37 cellular contexts compared by ENCODE assay signal in the genomic region with DNA sequence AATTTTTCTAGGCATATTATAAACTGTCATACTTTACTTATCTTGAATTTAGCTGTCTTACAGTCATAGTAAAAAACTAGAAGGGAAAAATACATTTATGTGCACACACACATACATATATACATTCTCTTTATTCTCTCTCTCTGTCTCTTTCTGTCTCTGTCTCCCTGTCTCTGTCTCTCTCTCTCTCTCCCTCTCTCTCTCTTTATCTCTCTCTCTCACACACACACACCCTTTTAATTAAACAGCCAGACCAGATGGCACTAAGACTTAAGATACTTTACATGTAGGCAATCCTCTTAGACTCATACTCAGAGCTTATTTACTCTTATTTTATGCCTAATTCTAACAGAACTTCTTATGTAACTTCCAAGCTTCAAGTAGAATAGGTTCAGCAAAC.
"Had no signal": no experiment of that assay in that cellular context is flagged by ENCODE, and none has a peak within 500 bp of the region (broad histone marks: within the 10 kb centered on the region; RNA-seq: fewer than 3 reads in every experiment).

No MANE protein-coding gene starts in this region.

- H3K36me3 ChIP-seq: brain microvascular endothelial cell, MG63, Peyer's patch had no signal

- H3K4me3 ChIP-seq: MG63, Peyer's patch had no signal

- H3K27me3 ChIP-seq: brain microvascular endothelial cell, MG63, Peyer's patch had no signal

- ATAC-seq: activated CD8-positive, alpha-beta T cell treated with anti-CD3 and anti-CD28 coated beads for 36 hours; activated T-cell treated with anti-CD3 and anti-CD28 coated beads, Interleukin-2, amount 50 U/mL, for 72 hours; activated T-helper 17 cell treated with anti-CD3 and anti-CD28 coated beads, Interleukin-2, amount 50 U/mL, for 72 hours; PC-3; Right ventricle myocardium inferior had no signal

- H3K27ac ChIP-seq: brain microvascular endothelial cell, Peyer's patch, VCaP had no signal

- DNase-seq: activated CD4-positive, alpha-beta T cell treated with anti-CD3 and anti-CD28 coated beads for 1 hour; activated CD4-positive, alpha-beta T cell treated with anti-CD3 and anti-CD28 coated beads, Interleukin-2, amount 10 ng/mL, durations not matched to agents 24 days and 14 days; activated CD4-positive, alpha-beta T cell treated with anti-CD3 and anti-CD28 coated beads, Interleukin-2, amount 50 U/mL, for 4 hours; activated CD4-positive, CD25-positive, alpha-beta regulatory T cell; activated CD8-positive, alpha-beta T cell treated with anti-CD3 and anti-CD28 coated beads for 36 hours; activated effector memory CD4-positive, alpha-beta T cell treated with anti-CD3 and anti-CD28 coated beads, Interleukin-2, amount 50 U/mL, for 16 hours; activated naive CD4-positive, alpha-beta T cell; activated naive CD4-positive, alpha-beta T cell treated with anti-CD3 and anti-CD28 coated beads, Interleukin-2, amount 50 U/mL, for 16 hours; activated naive CD8-positive, alpha-beta T cell treated with anti-CD3 and anti-CD28 coated beads for 36 hours; activated T-cell treated with anti-CD3 and anti-CD28 coated beads, Interleukin-2, amount 50 U/mL, for 1 hour; activated T-cell treated with anti-CD3 and anti-CD28 coated beads, Interleukin-2, amount 50 U/mL, for 72 hours; amniotic stem cell; aorta; brain microvascular endothelial cell; central memory CD4-positive, alpha-beta T cell; MG63; NCI-H1048; NCI-H1105 treated with DMSO at 0.1 percent for 48 hours; NCI-H1436; NCI-H1694; NCI-H1930; NCI-H2081 treated with DMSO at 0.1 percent for 48 hours; NCI-H226; NCI-H446 treated with DMSO at 0.1 percent for 48 hours; NCI-H526; NCI-H748 treated with DMSO at 0.1 percent for 48 hours; PC-3; Peyer's patch; RPMI8226; SIG-M5; SW 1271; T-helper 1 cell; T-helper 2 cell; T-helper 9 cell had no signal

- H3K4me1 ChIP-seq: Peyer's patch had no signal

- H3K9me3 ChIP-seq: MG63, Peyer's patch had no signal
